9 cellular contexts compared by ENCODE assay signal in the genomic region with DNA sequence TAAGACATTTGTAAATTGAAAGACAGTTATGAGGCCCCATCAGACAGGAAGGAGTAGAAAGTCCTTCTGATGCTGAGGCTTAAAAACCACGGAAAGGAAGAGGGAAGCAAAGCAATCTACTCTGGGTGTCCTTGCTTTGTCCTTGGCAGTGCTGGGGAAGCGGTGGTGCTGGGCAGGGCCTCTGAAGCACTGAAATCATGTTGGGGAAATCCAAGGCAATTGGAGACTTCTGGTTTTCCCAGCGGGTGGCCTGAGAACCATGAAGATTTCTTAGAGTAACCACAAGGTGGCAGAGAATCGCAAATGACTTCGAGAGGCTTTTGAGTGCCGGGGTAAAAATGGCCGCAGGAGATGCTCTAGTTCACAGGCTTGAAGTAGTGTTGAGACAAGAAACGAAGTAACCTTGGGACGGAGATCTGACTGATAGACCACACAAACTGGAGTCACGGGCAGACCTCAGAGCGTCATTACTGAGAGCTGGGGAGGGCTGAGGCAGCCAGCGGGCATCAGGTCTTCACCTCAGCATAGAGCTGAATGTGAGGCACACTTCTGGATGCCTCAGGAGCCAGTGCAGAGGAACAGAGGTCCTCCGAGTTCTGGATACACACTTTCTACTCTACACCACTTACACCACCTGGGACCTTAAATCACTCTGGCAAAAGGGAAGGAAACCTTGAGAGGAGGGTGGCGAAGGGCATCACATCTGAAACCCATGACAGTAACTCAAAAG.
DNase-seq lines count a peak whose midpoint lies in the region; ATAC-seq and TF ChIP-seq lines count a peak whose summit lies in the region.
"Had no signal": no experiment of that assay in that cellular context is flagged by ENCODE, and none has a peak within 500 bp of the region (broad histone marks: within the 10 kb centered on the region; RNA-seq: fewer than 3 reads in every experiment).

No MANE protein-coding gene starts in this region.

- H3K36me3 Mint-ChIP-seq in activated T-helper 1 cell treated with anti-CD3 and anti-CD28 coated beads, Interleukin-12 subunit alpha, Interleukin-12 subunit beta, Interleukin-2, Interleukin-4 antibody, amounts not matched to agents 30 ng/mL and 10 ng/mL and 1 ng/mL, durations not matched to agents 14 hours and 24 hours and 36 hours (ENCODE audit: low read depth), result no peaks in the 10 kb centered on the region

- no peak for TF ChIP-seq POLR2A in esophagus muscularis mucosa (IDR thresholded peaks at IDR 0.05; ENCODE audit: low read depth)

- no peak overlapping the region for H3K27ac ChIP-seq in esophagus muscularis mucosa (replicated peaks in 1 of 4)
- H3K27ac ChIP-seq: psoas muscle had no signal

- H3K9me3 ChIP-seq in esophagus muscularis mucosa, result no peaks in the 10 kb centered on the region
- H3K9me3 ChIP-seq: psoas muscle had no signal

- H3K4me1 Mint-ChIP-seq in activated T-helper 1 cell treated with anti-CD3 and anti-CD28 coated beads, Interleukin-12 subunit alpha, Interleukin-12 subunit beta, Interleukin-2, Interleukin-4 antibody, amounts not matched to agents 30 ng/mL and 10 ng/mL and 1 ng/mL, durations not matched to agents 14 hours and 24 hours and 36 hours (ENCODE audit: low read depth), result peaks cover 25% of the 10 kb centered on the region

- 86% methylated on average over 14 of the region's 14 CpGs for WGBS in esophagus muscularis mucosa

- H3K9me3 Mint-ChIP-seq in activated T-helper 1 cell treated with anti-CD3 and anti-CD28 coated beads, Interleukin-12 subunit alpha, Interleukin-12 subunit beta, Interleukin-2, Interleukin-4 antibody, amounts not matched to agents 30 ng/mL and 10 ng/mL and 1 ng/mL, durations not matched to agents 14 hours and 24 hours and 36 hours, result peaks cover 4% of the 10 kb centered on the region

- TF ChIP-seq CTCF in esophagus muscularis mucosa (IDR thresholded peaks at IDR 0.05), result peak in 1 of 3 experiments; percentile 16

- H3K27me3 Mint-ChIP-seq in activated T-helper 1 cell treated with anti-CD3 and anti-CD28 coated beads, Interleukin-12 subunit alpha, Interleukin-12 subunit beta, Interleukin-2, Interleukin-4 antibody, amounts not matched to agents 30 ng/mL and 10 ng/mL and 1 ng/mL, durations not matched to agents 14 hours and 24 hours and 36 hours (ENCODE audit: insufficient read depth), result no peaks in the 10 kb centered on the region

- intact Hi-C loops in activated T-helper 1 cell treated with anti-CD3 and anti-CD28 coated beads, Interleukin-12 subunit alpha, Interleukin-12 subunit beta, Interleukin-2, Interleukin-4 antibody, amounts not matched to agents 30 ng/mL and 10 ng/mL and 1 ng/mL, durations not matched to agents 14 hours and 24 hours and 36 hours (cut with micrococcal nuclease), result loop anchor here (1.0 to 5.0 kb wide), 4 partner anchors 34 to 464 kb away; no protein-coding TSS in a partner anchor
- intact Hi-C loops in left ventricle myocardium superior (cut with micrococcal nuclease), result no loop called here
- intact Hi-C loops in esophagus muscularis mucosa (cut with DNase I), result loop anchor here (10.0 kb wide), 1 partner anchor 273 kb away; no protein-coding TSS in a partner anchor

- H3K36me3 ChIP-seq in esophagus muscularis mucosa, result no peaks in the 10 kb centered on the region

- no peak overlapping the region for H3K4me3 Mint-ChIP-seq in activated T-helper 1 cell treated with anti-CD3 and anti-CD28 coated beads, Interleukin-12 subunit alpha, Interleukin-12 subunit beta, Interleukin-2, Interleukin-4 antibody, amounts not matched to agents 30 ng/mL and 10 ng/mL and 1 ng/mL, durations not matched to agents 14 hours and 24 hours and 36 hours

- no peaks in the 10 kb centered on the region for H3K27me3 ChIP-seq in esophagus muscularis mucosa

- no peak overlapping the region for H3K4me3 ChIP-seq in esophagus muscularis mucosa
- H3K4me3 ChIP-seq: psoas muscle had no signal

- ATAC-seq in GM18858 (IDR thresholded peaks at IDR 0.05; ENCODE audit: unreplicated experiment) (peak; percentile 54), HG03135 (IDR thresholded peaks at IDR 0.05; ENCODE audit: unreplicated experiment) (peak; percentile 61), left ventricle myocardium superior (peak; percentile 25)
- ATAC-seq: psoas muscle had no signal

- DNase-seq in AG08396 (ENCODE audit: low spot score), result peak; percentile 12
- DNase-seq in RKO (ENCODE audit: low spot score), result peak; percentile 58
- peak; percentile 8 for DNase-seq in activated T-helper 1 cell treated with anti-CD3 and anti-CD28 coated beads, Interleukin-12 subunit alpha, Interleukin-12 subunit beta, Interleukin-2, Interleukin-4 antibody, amounts not matched to agents 30 ng/mL and 10 ng/mL and 1 ng/mL, durations not matched to agents 14 hours and 24 hours and 36 hours (ENCODE audit: low spot score)
- no peak for DNase-seq in left ventricle myocardium superior
- DNase-seq in stimulated activated CD4-positive, alpha-beta T cell treated with anti-CD3 and anti-CD28 coated beads, Interleukin-2, amount 100 ng/mL, for 4 hours (ENCODE audit: low read depth), result peak; percentile 26
- DNase-seq in esophagus muscularis mucosa (ENCODE audit: extremely low spot score), result no peak

- no peak for TF ChIP-seq EP300 in esophagus muscularis mucosa (IDR thresholded peaks at IDR 0.05)

- no peaks in the 10 kb centered on the region for H3K4me1 ChIP-seq in esophagus muscularis mucosa
- H3K4me1 ChIP-seq: psoas muscle had no signal

- H3K27ac Mint-ChIP-seq in activated T-helper 1 cell treated with anti-CD3 and anti-CD28 coated beads, Interleukin-12 subunit alpha, Interleukin-12 subunit beta, Interleukin-2, Interleukin-4 antibody, amounts not matched to agents 30 ng/mL and 10 ng/mL and 1 ng/mL, durations not matched to agents 14 hours and 24 hours and 36 hours, result no peak overlapping the region

Comparison
In these comparisons a context has a peak if more than half of its experiments do, and no peak if none do; other contexts are left out.
1. DNase-seq: peak in AG08396 (single experiment), RKO (single experiment), activated T-helper 1 cell treated with anti-CD3 and anti-CD28 coated beads, Interleukin-12 subunit alpha, Interleukin-12 subunit beta, Interleukin-2, Interleukin-4 antibody, amounts not matched to agents 30 ng/mL and 10 ng/mL and 1 ng/mL, durations not matched to agents 14 hours and 24 hours and 36 hours (single experiment) and stimulated activated CD4-positive, alpha-beta T cell treated with anti-CD3 and anti-CD28 coated beads, Interleukin-2, amount 100 ng/mL, for 4 hours (single experiment); none in left ventricle myocardium superior (single experiment) and esophagus muscularis mucosa (single experiment).
2. Peak in every context shown above with its lines, with median percentiles within 50 percentile points of each other: ATAC-seq.